In genomic region chr2:42045956-42046748, GRCh38 we compare ENCODE assay signal across 9 cellular contexts. TPM values are rescaled to one million over a fixed set of nuclear protein-coding genes. Genes with fewer than 3 reads are reported as not detected.
DNase-seq lines count a peak whose midpoint lies in the region; ATAC-seq and TF ChIP-seq lines count a peak whose summit lies in the region.
"Had no signal": no experiment of that assay in that cellular context is flagged by ENCODE, and none has a peak within 500 bp of the region (broad histone marks: within the 10 kb centered on the region; RNA-seq: fewer than 3 reads in every experiment).

No MANE protein-coding gene starts in this region.

- no peak overlapping the region for H3K4me3 ChIP-seq in HEK293 (ENCODE audit: low read depth, low read length)
- peak overlapping the region in 1 of 2 donors; percentile 88 for H3K4me3 ChIP-seq in right atrium auricular region
- no peak overlapping the region for H3K4me3 ChIP-seq in smooth muscle cell

- H3K27ac ChIP-seq in HEK293 (ENCODE audit: extremely low read depth, low read depth, low read length) = peak overlapping the region; percentile 41; the same call in 1 of the 2 replicates
- peak overlapping the region; percentile 93 to 94 for H3K27ac ChIP-seq in right atrium auricular region
- no peak overlapping the region for H3K27ac ChIP-seq in smooth muscle cell (ENCODE audit: low read depth)

- H2AFZ ChIP-seq in smooth muscle cell (ENCODE audit: low read depth) = no peak overlapping the region

- no peak overlapping the region for H3K4me3 Mint-ChIP-seq in activated naive CD4-positive, alpha-beta T cell treated with anti-CD3 and anti-CD28 coated beads, Interleukin-2, amount 10 ng/mL, durations not matched to agents 7 days and 5 days

- peaks cover 90% of the 10 kb centered on the region for H3K27me3 Mint-ChIP-seq in activated naive CD4-positive, alpha-beta T cell treated with anti-CD3 and anti-CD28 coated beads, Interleukin-2, amount 10 ng/mL, durations not matched to agents 7 days and 5 days

- no peak overlapping the region for H3K27ac Mint-ChIP-seq in activated naive CD4-positive, alpha-beta T cell treated with anti-CD3 and anti-CD28 coated beads, Interleukin-2, amount 10 ng/mL, durations not matched to agents 7 days and 5 days
- H3K27ac Mint-ChIP-seq: activated T-helper 17 cell treated with anti-CD3 and anti-CD28 coated beads, Interleukin-2, amount 50 U/mL, for 72 hours had no signal

- H3K9me3 ChIP-seq in HEK293 (ENCODE audit: control insufficient read depth, insufficient read depth, low read depth, low read length) (no peaks in the 10 kb centered on the region), right atrium auricular region (no peaks in the 10 kb centered on the region), smooth muscle cell (replicated peaks; ENCODE audit: low read depth) (no peaks in the 10 kb centered on the region)

- H3K79me2 ChIP-seq in smooth muscle cell (ENCODE audit: low read depth) = peaks cover 26% of the 10 kb centered on the region

- no peaks in the 10 kb centered on the region for H3K36me3 Mint-ChIP-seq in activated naive CD4-positive, alpha-beta T cell treated with anti-CD3 and anti-CD28 coated beads, Interleukin-2, amount 10 ng/mL, durations not matched to agents 7 days and 5 days

- WGBS in smooth muscle cell (ENCODE audit: low lambda C conversion rate) = 28% methylated on average over 10 of the region's 10 CpGs

- TF ChIP-seq CTCF in HEK293 (tag by site-specific recombination; IDR thresholded peaks at IDR 0.05) (no peak), right atrium auricular region (IDR thresholded peaks at IDR 0.05) (no peak), smooth muscle cell (IDR thresholded peaks at IDR 0.05; ENCODE audit: borderline replicate concordance, insufficient read depth, poor library complexity, severe bottlenecking) (no peak), omental fat pad (IDR thresholded peaks at IDR 0.05) (no peak)

- H3K9me3 Mint-ChIP-seq in activated naive CD4-positive, alpha-beta T cell treated with anti-CD3 and anti-CD28 coated beads, Interleukin-2, amount 10 ng/mL, durations not matched to agents 7 days and 5 days = no peaks in the 10 kb centered on the region
- H3K9me3 Mint-ChIP-seq: activated T-helper 17 cell treated with anti-CD3 and anti-CD28 coated beads, Interleukin-2, amount 50 U/mL, for 72 hours had no signal

- H4K20me1 ChIP-seq in smooth muscle cell (ENCODE audit: low read depth) = no peaks in the 10 kb centered on the region

- H3K4me1 ChIP-seq in HEK293 (ENCODE audit: control insufficient read depth, insufficient read depth, low read length) (peaks cover 23% of the 10 kb centered on the region), right atrium auricular region (peaks cover 0 to 30% of the 10 kb centered on the region in 2 donors), smooth muscle cell (ENCODE audit: low read depth) (peaks cover 48% of the 10 kb centered on the region)

- CTCF ChIA-PET in HEK293 (lab: Yijun Ruan, JAX) = interaction anchor here (0.7 to 1.1 kb wide), 4 partner anchors 17 to 181 kb away, joined by 3 to 4 read pairs (median 3); no protein-coding TSS in a partner anchor
- CTCF ChIA-PET in activated naive CD4-positive, alpha-beta T cell treated with anti-CD3 and anti-CD28 coated beads, Interleukin-2, amount 10 ng/mL, durations not matched to agents 7 days and 5 days (lab: Charles Lee) = no interaction called here

- ATAC-seq in omental fat pad (ENCODE audit: low FRiP score) = no peak

- H3K9ac ChIP-seq in smooth muscle cell (ENCODE audit: low read depth) = no peak overlapping the region

- H3K36me3 ChIP-seq in HEK293 (ENCODE audit: control insufficient read depth in 2 of 2, insufficient read depth in 1 of 2, low read length in 2 of 2) (no peaks in the 10 kb centered on the region), right atrium auricular region (no peaks in the 10 kb centered on the region), smooth muscle cell (ENCODE audit: low read depth) (no peaks in the 10 kb centered on the region)

- H3K4me1 Mint-ChIP-seq in activated naive CD4-positive, alpha-beta T cell treated with anti-CD3 and anti-CD28 coated beads, Interleukin-2, amount 10 ng/mL, durations not matched to agents 7 days and 5 days = peaks cover 7% of the 10 kb centered on the region
- H3K4me1 Mint-ChIP-seq: activated T-helper 17 cell treated with anti-CD3 and anti-CD28 coated beads, Interleukin-2, amount 50 U/mL, for 72 hours had no signal

- peaks cover 16% of the 10 kb centered on the region for H3F3A ChIP-seq in smooth muscle cell (ENCODE audit: low read depth)

- peak overlapping the region; percentile 48 for H3K4me2 ChIP-seq in smooth muscle cell

- H3K27me3 ChIP-seq in right atrium auricular region (no peaks in the 10 kb centered on the region), smooth muscle cell (ENCODE audit: low read depth) (no peaks in the 10 kb centered on the region)

- POLR2A ChIA-PET in HEK293 (lab: Yijun Ruan, JAX) = interaction anchor here (1.6 kb wide), 1 partner anchor 14 kb away, joined by 4 read pairs; no protein-coding TSS in a partner anchor

- DNase-seq in NCI-H82 (lab: John Stamatoyannopoulos, UW) (peak; percentile 94), right atrium auricular region (ENCODE audit: low spot score) (no peak), smooth muscle cell (lab: John Stamatoyannopoulos, UW; ENCODE audit: unreplicated experiment) (no peak), Kasumi-1 (lab: John Stamatoyannopoulos, UW) (no peak), NCI-H1048 (lab: John Stamatoyannopoulos, UW) (no peak), omental fat pad (ENCODE audit: low spot score) (no peak)
- DNase-seq in activated naive CD4-positive, alpha-beta T cell treated with anti-CD3 and anti-CD28 coated beads, Interleukin-2, amount 10 ng/mL, durations not matched to agents 7 days and 5 days = no peak

TF ChIP-seq in HEK293, 187 proteins besides CTCF, POLR2A, EP300 and RAD21:
- TF ChIP-seq OSR2 (tag by site-specific recombination; IDR thresholded peaks at IDR 0.05) (peak; percentile 63), ZFHX2 (tag by site-specific recombination; conservative IDR thresholded peaks at IDR 0.05) (no peak), ZBTB17 (tag by site-specific recombination; IDR thresholded peaks at IDR 0.05) (peak; percentile 27; the same call in 1 of the 2 replicates)

RNA-seq across cellular contexts. Expression of gene PKDCC, which starts 1.7 kb away (rescaled TPM):
- total RNA-seq in right atrium auricular region (100 to 1,000 TPM in 1 of 2 donors, 10 to 100 TPM in 1; 66.0 to 128 TPM), smooth muscle cell (15.2 and 22.9 TPM in 2 replicates), omental fat pad (100 to 1,000 TPM in 3 of 4 donors, 10 to 100 TPM in 1; 72.6 to 307 (median 149) TPM)
- polyA plus RNA-seq in smooth muscle cell = 5.1 and 12.2 TPM in 2 replicates
- total RNA-seq: activated T-helper 17 cell treated with anti-CD3 and anti-CD28 coated beads, Interleukin-2, amount 50 U/mL, for 72 hours had no signal
